ENCODE assay signal across 8 cellular contexts in the genomic region with DNA sequence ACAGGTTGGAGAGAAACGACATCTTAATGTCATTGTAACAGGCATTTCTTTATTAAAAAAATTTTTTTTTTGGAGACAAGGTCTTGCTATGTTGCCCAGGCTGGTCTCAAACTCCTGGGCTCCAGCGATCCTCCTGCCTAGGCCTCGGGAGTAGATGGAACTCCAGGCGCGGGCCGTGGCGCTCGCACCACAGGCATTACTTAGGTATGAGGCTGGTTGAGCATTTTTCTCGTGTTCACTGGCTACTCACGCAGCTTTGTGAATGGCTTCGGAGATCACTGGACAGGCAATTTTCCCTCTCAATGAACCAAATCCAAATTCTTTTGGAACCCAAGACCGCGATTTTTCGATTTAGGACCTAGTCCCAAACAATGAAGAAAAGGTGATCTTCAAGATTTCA. TPM values are rescaled to one million over a fixed set of nuclear protein-coding genes. Genes with fewer than 3 reads are reported as not detected.
DNase-seq lines count a peak whose midpoint lies in the region; TF ChIP-seq lines count a peak whose summit lies in the region.

No MANE protein-coding gene starts in this region.

- TF ChIP-seq CTCF in chondrocyte (IDR thresholded peaks at IDR 0.05): no peak

- no peaks in the 10 kb centered on the region for H3K36me3 ChIP-seq in mucosa of stomach (ENCODE audit: control insufficient read depth, insufficient read depth, low read length)
- H3K36me3 ChIP-seq in Karpas-422 (ENCODE audit: insufficient read depth, low read length): no peaks in the 10 kb centered on the region

- DNase-seq in ACHN (peak; percentile 35), HuH-7 (ENCODE audit: low spot score) (peak; percentile 37), chondrocyte (ENCODE audit: low spot score) (no peak), OCI-M1 (lab: John Stamatoyannopoulos, UW) (no peak), retina (no peak), Karpas-422 (no peak)
- DNase-seq in NK-92 treated with Interleukin-12 subunit alpha and Interleukin-12 subunit beta, amount 100 ng/mL, for 24 hours (lab: John Stamatoyannopoulos, UW): no peak

- no peaks in the 10 kb centered on the region for H3K27me3 Mint-ChIP-seq in chondrocyte (ENCODE audit: low read depth)

- H3K79me2 ChIP-seq in Karpas-422 (ENCODE audit: low read length): no peaks in the 10 kb centered on the region

- H3K4me3 ChIP-seq in mucosa of stomach (ENCODE audit: low read length) (peak overlapping the region; percentile 25), Karpas-422 (ENCODE audit: low read length) (no peak overlapping the region)

- H4K20me1 ChIP-seq in Karpas-422 (ENCODE audit: insufficient read depth, low read depth, low read length): no peaks in the 10 kb centered on the region

- H3K4me2 ChIP-seq in Karpas-422 (ENCODE audit: low read depth, low read length, poor library complexity, severe bottlenecking): no peak overlapping the region

- H3K27ac Mint-ChIP-seq in chondrocyte (ENCODE audit: unreplicated experiment): peak overlapping the region; percentile 91

- H2AFZ ChIP-seq in Karpas-422 (ENCODE audit: low read length): no peak overlapping the region

- H3K36me3 Mint-ChIP-seq in chondrocyte (ENCODE audit: low read depth): no peaks in the 10 kb centered on the region

- no peak overlapping the region for H3K9ac ChIP-seq in mucosa of stomach (ENCODE audit: low read length)
- no peak overlapping the region for H3K9ac ChIP-seq in Karpas-422 (ENCODE audit: low read length)

- peak overlapping the region; percentile 88 for H3K4me3 Mint-ChIP-seq in chondrocyte (ENCODE audit: unreplicated experiment)

- H3K4me1 ChIP-seq in mucosa of stomach (ENCODE audit: control insufficient read depth, insufficient read depth, low read length) (peaks cover 14% of the 10 kb centered on the region), Karpas-422 (ENCODE audit: low read length) (no peaks in the 10 kb centered on the region)

- peaks cover 33% of the 10 kb centered on the region for H3K27me3 ChIP-seq in mucosa of stomach (ENCODE audit: control insufficient read depth, insufficient read depth, low read length)
- no peaks in the 10 kb centered on the region for H3K27me3 ChIP-seq in Karpas-422 (ENCODE audit: low read length)

- H3K9me3 ChIP-seq in mucosa of stomach (ENCODE audit: control insufficient read depth, low read length) (no peaks in the 10 kb centered on the region), Karpas-422 (ENCODE audit: low read length) (no peaks in the 10 kb centered on the region)

- H3K9me2 ChIP-seq in Karpas-422 (replicated peaks; ENCODE audit: insufficient read depth, low read length): no peaks in the 10 kb centered on the region

- no peak overlapping the region for H3K27ac ChIP-seq in Karpas-422 (ENCODE audit: low read length)

- in situ Hi-C loops in ACHN (cut with HindIII; ENCODE audit: low pct_ligation_motif_present, low pct_unique_long_range_greater_than_20kb, low sequenced_read_pairs): no loop called here

- H3K9me3 Mint-ChIP-seq in chondrocyte (ENCODE audit: low read depth): no peaks in the 10 kb centered on the region

- peaks cover 37% of the 10 kb centered on the region for H3K4me1 Mint-ChIP-seq in chondrocyte (ENCODE audit: low read depth)

RNA-seq across cellular contexts. Expression of a gene that starts 0.8 kb away (rescaled TPM):
- 18.9 to 35.0 TPM (median 34.1 TPM) in 3 replicates for total RNA-seq in chondrocyte
- total RNA-seq in Karpas-422 (2014; rRNA removed; shearing (Covaris generic); ENCODE audit: low replicate concordance): not detected in 2 replicates

Comparison
In these comparisons a context has a peak if more than half of its experiments do, and no peak if none do; other contexts are left out.
1. DNase-seq: peak in ACHN (single experiment) and HuH-7 (single experiment); none in chondrocyte (single experiment), NK-92 treated with Interleukin-12 subunit alpha and Interleukin-12 subunit beta, amount 100 ng/mL, for 24 hours (single experiment), OCI-M1 (single experiment), retina (single experiment) and Karpas-422 (single experiment).
2. RNA of a gene that starts 0.8 kb away (total RNA-seq): 18.9 to 35.0 TPM in chondrocyte; not detected in Karpas-422; every median in the first group is over 10 times any median in the second.